Comparison of ENCODE assay signal across 9 cellular contexts in the genomic region with DNA sequence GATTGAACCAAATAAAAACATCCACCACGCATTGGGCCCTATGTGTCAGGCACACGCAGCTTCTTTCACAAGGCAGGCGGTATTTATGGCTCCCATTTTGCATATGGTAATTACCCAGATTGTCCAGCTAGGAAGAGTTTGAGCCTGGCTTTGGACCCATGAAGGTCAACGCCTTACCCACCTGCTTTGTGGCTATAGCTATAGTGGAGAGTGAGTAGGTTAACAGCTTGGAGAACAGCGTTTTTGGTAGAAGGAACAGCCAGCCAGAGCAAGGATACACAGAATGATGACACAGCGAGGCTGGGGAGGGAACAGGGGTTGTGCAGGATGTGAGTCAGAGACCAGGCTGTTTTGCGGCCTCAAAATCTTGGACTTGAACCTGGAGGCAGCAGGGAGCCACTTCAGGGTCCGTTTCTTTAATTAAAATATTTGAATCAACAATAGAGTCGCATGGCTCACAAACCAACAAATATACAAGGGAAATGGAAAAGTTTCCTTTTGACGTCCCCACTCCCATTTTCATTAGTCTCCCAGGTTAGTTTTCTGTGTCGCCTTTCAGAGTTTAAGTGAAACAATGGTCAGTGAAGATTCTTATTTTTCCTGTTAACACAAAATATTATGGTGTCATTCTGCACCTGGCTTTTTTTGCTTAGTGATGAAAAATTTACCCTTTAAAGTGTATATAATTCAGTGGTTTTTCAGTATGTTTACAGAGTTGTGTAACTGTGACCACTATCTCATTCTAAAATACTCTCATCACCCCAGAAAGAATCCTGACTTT.
DNase-seq lines count a peak whose midpoint lies in the region; ATAC-seq and TF ChIP-seq lines count a peak whose summit lies in the region.
"Had no signal": no experiment of that assay in that cellular context is flagged by ENCODE, and none has a peak within 500 bp of the region (broad histone marks: within the 10 kb centered on the region; RNA-seq: fewer than 3 reads in every experiment).

No MANE protein-coding gene starts in this region.

- no peak overlapping the region for H4K5ac ChIP-seq in mesendoderm (ENCODE audit: low read length)

- H3K27ac Mint-ChIP-seq in activated T-cell treated with anti-CD3 and anti-CD28 coated beads, Interleukin-2, amount 50 U/mL, for 24 hours = no peak overlapping the region
- H3K27ac Mint-ChIP-seq: activated CD4-positive, alpha-beta T cell treated with anti-CD3 and anti-CD28 coated beads, Interleukin-2, amount 10 ng/mL, durations not matched to agents 7 days and 5 days had no signal

- peak; percentile 90 for ATAC-seq in SK-N-SH treated with all-trans-retinoic acid at 6 μM for 48 hours

- no peak overlapping the region for H2AK5ac ChIP-seq in mesendoderm (ENCODE audit: low read length)

- H3K27ac ChIP-seq in mesendoderm (ENCODE audit: low read depth, low read length) = no peak overlapping the region

- H3K79me2 ChIP-seq in mesendoderm (ENCODE audit: control insufficient read depth, insufficient read depth, low read length) = no peaks in the 10 kb centered on the region

- in situ Hi-C loops in ACHN (cut with HindIII; ENCODE audit: low pct_ligation_motif_present, low pct_unique_long_range_greater_than_20kb, low sequenced_read_pairs) = no loop called here

- no CpG with 5 or more reads among the region's 11 CpGs for WGBS in mesendoderm (ENCODE audit: extremely low coverage, insufficient coverage, low lambda C conversion rate)

- no peak overlapping the region for H2BK120ac ChIP-seq in mesendoderm (ENCODE audit: low read depth, low read length)

- no peaks in the 10 kb centered on the region for H3K27me3 ChIP-seq in mesendoderm (ENCODE audit: insufficient read depth, low read length, poor library complexity)

- no peak overlapping the region for H3K4me3 ChIP-seq in mesendoderm (ENCODE audit: low read length)

- H3K9ac ChIP-seq in mesendoderm (ENCODE audit: low read length) = no peak overlapping the region

- H3K4me1 Mint-ChIP-seq in activated T-cell treated with anti-CD3 and anti-CD28 coated beads, Interleukin-2, amount 50 U/mL, for 24 hours (ENCODE audit: low read depth) = no peaks in the 10 kb centered on the region
- H3K4me1 Mint-ChIP-seq: activated CD4-positive, alpha-beta T cell treated with anti-CD3 and anti-CD28 coated beads, Interleukin-2, amount 10 ng/mL, durations not matched to agents 7 days and 5 days had no signal

- no peak overlapping the region for H4K8ac ChIP-seq in mesendoderm (ENCODE audit: low read depth, low read length)

- no peaks in the 10 kb centered on the region for H3K79me1 ChIP-seq in mesendoderm (ENCODE audit: low read length)

- no peaks in the 10 kb centered on the region for H3K36me3 ChIP-seq in mesendoderm (ENCODE audit: control insufficient read depth, insufficient read depth, low read length)

- H3K36me3 Mint-ChIP-seq in activated T-cell treated with anti-CD3 and anti-CD28 coated beads, Interleukin-2, amount 50 U/mL, for 24 hours (ENCODE audit: low read depth) = no peaks in the 10 kb centered on the region

- H2BK15ac ChIP-seq in mesendoderm (replicated peaks; ENCODE audit: low read depth) = no peak overlapping the region

- H3K4me1 ChIP-seq in mesendoderm (ENCODE audit: control insufficient read depth, low read depth, low read length) = no peaks in the 10 kb centered on the region

- H2BK5ac ChIP-seq in mesendoderm (ENCODE audit: low read length) = no peak overlapping the region

- no peak overlapping the region for H3K23ac ChIP-seq in mesendoderm (ENCODE audit: low read length)

- DNase-seq in ACHN (peak; percentile 79), HT1080 (ENCODE audit: low read depth) (peak; percentile 97), fibroblast of the conjunctiva (ENCODE audit: low read depth) (peak; percentile 78), mesendoderm (no peak), RPMI8226 (no peak), OCI-M1 (lab: John Stamatoyannopoulos, UW) (no peak)
- no peak for DNase-seq in activated T-cell treated with anti-CD3 and anti-CD28 coated beads, Interleukin-2, amount 50 U/mL, for 24 hours
- DNase-seq: activated CD4-positive, alpha-beta T cell treated with anti-CD3 and anti-CD28 coated beads, Interleukin-2, amount 10 ng/mL, durations not matched to agents 7 days and 5 days had no signal

- H3K4ac ChIP-seq in mesendoderm (ENCODE audit: low read depth, low read length) = no peak overlapping the region

- no peak overlapping the region for H3K4me3 Mint-ChIP-seq in activated T-cell treated with anti-CD3 and anti-CD28 coated beads, Interleukin-2, amount 50 U/mL, for 24 hours
- H3K4me3 Mint-ChIP-seq: activated CD4-positive, alpha-beta T cell treated with anti-CD3 and anti-CD28 coated beads, Interleukin-2, amount 10 ng/mL, durations not matched to agents 7 days and 5 days had no signal

- H3K18ac ChIP-seq in mesendoderm (ENCODE audit: low read length) = no peak overlapping the region

- no peak overlapping the region for H3K4me2 ChIP-seq in mesendoderm (ENCODE audit: low read length)

- H3K56ac ChIP-seq in mesendoderm (ENCODE audit: low read length) = no peak overlapping the region

- H3K9me3 Mint-ChIP-seq in activated T-cell treated with anti-CD3 and anti-CD28 coated beads, Interleukin-2, amount 50 U/mL, for 24 hours = no peaks in the 10 kb centered on the region
- H3K9me3 Mint-ChIP-seq: activated CD4-positive, alpha-beta T cell treated with anti-CD3 and anti-CD28 coated beads, Interleukin-2, amount 10 ng/mL, durations not matched to agents 7 days and 5 days had no signal

- no peaks in the 10 kb centered on the region for H3K27me3 Mint-ChIP-seq in activated T-cell treated with anti-CD3 and anti-CD28 coated beads, Interleukin-2, amount 50 U/mL, for 24 hours
- H3K27me3 Mint-ChIP-seq: activated CD4-positive, alpha-beta T cell treated with anti-CD3 and anti-CD28 coated beads, Interleukin-2, amount 10 ng/mL, durations not matched to agents 7 days and 5 days had no signal

TF ChIP-seq in SK-N-SH treated with all-trans-retinoic acid at 6 μM for 48 hours, 23 proteins besides CTCF, POLR2A, EP300 and RAD21:
- TF ChIP-seq ZFP30 (CRISPR knock-in tag; IDR thresholded peaks at IDR 0.05) (no peak), GLIS3 (CRISPR knock-in tag; IDR thresholded peaks at IDR 0.05) (no peak), ARNTL (CRISPR knock-in tag; IDR thresholded peaks at IDR 0.05; ENCODE audit: borderline replicate concordance, low read depth) (no peak), SNAI2 (CRISPR knock-in tag; IDR thresholded peaks at IDR 0.05) (no peak), PPARA (CRISPR knock-in tag; IDR thresholded peaks at IDR 0.05; ENCODE audit: borderline replicate concordance) (no peak), ZNF565 (CRISPR knock-in tag; conservative IDR thresholded peaks at IDR 0.05; ENCODE audit: low read depth) (no peak), ZNF8 (CRISPR knock-in tag; IDR thresholded peaks at IDR 0.05) (no peak), CSDC2 (CRISPR knock-in tag; IDR thresholded peaks at IDR 0.05) (no peak), ZC3H10 (CRISPR knock-in tag; IDR thresholded peaks at IDR 0.05) (no peak), TOX (CRISPR knock-in tag; IDR thresholded peaks at IDR 0.05; ENCODE audit: borderline replicate concordance) (no peak), ISL1 (CRISPR knock-in tag; IDR thresholded peaks at IDR 0.05) (no peak)
- TF ChIP-seq, protein P1, sequence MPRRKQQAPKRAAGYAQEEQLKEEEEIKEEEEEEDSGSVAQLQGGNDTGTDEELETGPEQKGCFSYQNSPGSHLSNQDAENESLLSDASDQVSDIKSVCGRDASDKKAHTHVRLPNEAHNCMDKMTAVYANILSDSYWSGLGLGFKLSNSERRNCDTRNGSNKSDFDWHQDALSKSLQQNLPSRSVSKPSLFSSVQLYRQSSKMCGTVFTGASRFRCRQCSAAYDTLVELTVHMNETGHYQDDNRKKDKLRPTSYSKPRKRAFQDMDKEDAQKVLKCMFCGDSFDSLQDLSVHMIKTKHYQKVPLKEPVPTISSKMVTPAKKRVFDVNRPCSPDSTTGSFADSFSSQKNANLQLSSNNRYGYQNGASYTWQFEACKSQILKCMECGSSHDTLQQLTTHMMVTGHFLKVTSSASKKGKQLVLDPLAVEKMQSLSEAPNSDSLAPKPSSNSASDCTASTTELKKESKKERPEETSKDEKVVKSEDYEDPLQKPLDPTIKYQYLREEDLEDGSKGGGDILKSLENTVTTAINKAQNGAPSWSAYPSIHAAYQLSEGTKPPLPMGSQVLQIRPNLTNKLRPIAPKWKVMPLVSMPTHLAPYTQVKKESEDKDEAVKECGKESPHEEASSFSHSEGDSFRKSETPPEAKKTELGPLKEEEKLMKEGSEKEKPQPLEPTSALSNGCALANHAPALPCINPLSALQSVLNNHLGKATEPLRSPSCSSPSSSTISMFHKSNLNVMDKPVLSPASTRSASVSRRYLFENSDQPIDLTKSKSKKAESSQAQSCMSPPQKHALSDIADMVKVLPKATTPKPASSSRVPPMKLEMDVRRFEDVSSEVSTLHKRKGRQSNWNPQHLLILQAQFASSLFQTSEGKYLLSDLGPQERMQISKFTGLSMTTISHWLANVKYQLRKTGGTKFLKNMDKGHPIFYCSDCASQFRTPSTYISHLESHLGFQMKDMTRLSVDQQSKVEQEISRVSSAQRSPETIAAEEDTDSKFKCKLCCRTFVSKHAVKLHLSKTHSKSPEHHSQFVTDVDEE (CRISPR knock-in tag; IDR thresholded peaks at IDR 0.05) = no peak
- TF ChIP-seq, protein P2, sequence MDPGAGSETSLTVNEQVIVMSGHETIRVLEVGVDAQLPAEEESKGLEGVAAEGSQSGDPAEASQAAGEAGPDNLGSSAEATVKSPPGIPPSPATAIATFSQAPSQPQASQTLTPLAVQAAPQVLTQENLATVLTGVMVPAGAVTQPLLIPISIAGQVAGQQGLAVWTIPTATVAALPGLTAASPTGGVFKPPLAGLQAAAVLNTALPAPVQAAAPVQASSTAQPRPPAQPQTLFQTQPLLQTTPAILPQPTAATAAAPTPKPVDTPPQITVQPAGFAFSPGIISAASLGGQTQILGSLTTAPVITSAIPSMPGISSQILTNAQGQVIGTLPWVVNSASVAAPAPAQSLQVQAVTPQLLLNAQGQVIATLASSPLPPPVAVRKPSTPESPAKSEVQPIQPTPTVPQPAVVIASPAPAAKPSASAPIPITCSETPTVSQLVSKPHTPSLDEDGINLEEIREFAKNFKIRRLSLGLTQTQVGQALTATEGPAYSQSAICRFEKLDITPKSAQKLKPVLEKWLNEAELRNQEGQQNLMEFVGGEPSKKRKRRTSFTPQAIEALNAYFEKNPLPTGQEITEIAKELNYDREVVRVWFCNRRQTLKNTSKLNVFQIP (CRISPR knock-in tag; IDR thresholded peaks at IDR 0.05; ENCODE audit: borderline replicate concordance, low read depth) = no peak
TF ChIP-seq in SK-N-SH treated with all-trans-retinoic acid at 6 μM for 48 hours: peak in this region for 0.

Comparison
In these comparisons a context has a peak if more than half of its experiments do, and no peak if none do; other contexts are left out.
1. DNase-seq: peak in ACHN (single experiment), HT1080 (single experiment) and fibroblast of the conjunctiva (single experiment); none in activated T-cell treated with anti-CD3 and anti-CD28 coated beads, Interleukin-2, amount 50 U/mL, for 24 hours (single experiment), mesendoderm (single experiment), RPMI8226 (single experiment) and OCI-M1 (single experiment).